In genomic region chrX:11932423-11932822, GRCh38 we compare ENCODE assay signal across 11 cellular contexts.
"Had no signal": no experiment of that assay in that cellular context is flagged by ENCODE, and none has a peak within 500 bp of the region (broad histone marks: within the 10 kb centered on the region; RNA-seq: fewer than 3 reads in every experiment).

No MANE protein-coding gene starts in this region.

- H3K27ac ChIP-seq: GM23248 had no signal

- H3K9ac ChIP-seq: GM23248 had no signal

- FAIRE-seq: H1, H54 had no signal

- DNase-seq: GM23248, GOT3, H7, H9, HCEC 1CT, HFFc6 had no signal

- H3K27ac Mint-ChIP-seq: GM23338, H9, HFFc6 had no signal

- H3K4me3 ChIP-seq: GM23248, GM23338, HAP-1 had no signal

- H3K4me1 Mint-ChIP-seq: GM23338, H9 had no signal

- H2AFZ ChIP-seq: GM23248, GM23338 had no signal

- H3K36me3 ChIP-seq: HAP-1 had no signal

- H3K4me3 Mint-ChIP-seq: GM23338, H9, HFFc6 had no signal

- H3K9me3 ChIP-seq: HAP-1 had no signal

- H3K4me2 ChIP-seq: GM23338 had no signal

- ATAC-seq: GM23338, HCT116 had no signal

- H3K4me1 ChIP-seq: HAP-1 had no signal

- H3K9me3 Mint-ChIP-seq: GM23338, HFFc6 had no signal
